13 cellular contexts compared by ENCODE assay signal in genomic region chr1:11634759-11635158, GRCh38. TPM values are rescaled to one million over a fixed set of nuclear protein-coding genes. Genes with fewer than 3 reads are reported as not detected.
"Had no signal": no experiment of that assay in that cellular context is flagged by ENCODE, and none has a peak within 500 bp of the region (broad histone marks: within the 10 kb centered on the region; RNA-seq: fewer than 3 reads in every experiment).

No MANE protein-coding gene starts in this region.

- H3K4me3 Mint-ChIP-seq: activated naive CD4-positive, alpha-beta T cell treated with anti-CD3 and anti-CD28 coated beads for 36 hours; naive thymus-derived CD4-positive, alpha-beta T cell had no signal

- H3K27ac Mint-ChIP-seq: activated naive CD4-positive, alpha-beta T cell treated with anti-CD3 and anti-CD28 coated beads for 36 hours; naive thymus-derived CD4-positive, alpha-beta T cell had no signal

- H3K27me3 ChIP-seq: right atrium auricular region, thyroid gland had no signal

- H3K4me1 ChIP-seq: esophagus squamous epithelium, right atrium auricular region, thyroid gland had no signal

- H3K36me3 ChIP-seq: esophagus squamous epithelium, right atrium auricular region, thyroid gland had no signal

- H3K9me3 Mint-ChIP-seq: activated naive CD4-positive, alpha-beta T cell treated with anti-CD3 and anti-CD28 coated beads for 36 hours; naive thymus-derived CD4-positive, alpha-beta T cell had no signal

- H3K9me3 ChIP-seq: esophagus squamous epithelium, right atrium auricular region, thyroid gland had no signal

- H3K27ac ChIP-seq: dorsolateral prefrontal cortex, esophagus squamous epithelium, right atrium auricular region, skin epidermis, thyroid gland had no signal

- H3K4me3 ChIP-seq: dorsolateral prefrontal cortex, esophagus squamous epithelium, lung, right atrium auricular region, skin epidermis, thyroid gland had no signal

- DNase-seq: activated CD4-positive, alpha-beta T cell treated with anti-CD3 and anti-CD28 coated beads for 1 hour; activated CD4-positive, alpha-beta T cell treated with anti-CD3 and anti-CD28 coated beads, Interleukin-2, amount 50 U/mL, for 48 hours; activated naive CD4-positive, alpha-beta T cell treated with anti-CD3 and anti-CD28 coated beads for 36 hours; dorsolateral prefrontal cortex; esophagus squamous epithelium; foreskin fibroblast; left cardiac atrium; naive thymus-derived CD4-positive, alpha-beta T cell; stimulated activated CD4-positive, alpha-beta T cell treated with anti-CD3 and anti-CD28 coated beads, Interleukin-4, amount 100 ng/mL, for 4 hours; thyroid gland had no signal

- ATAC-seq: left cardiac atrium; naive thymus-derived CD4-positive, alpha-beta T cell had no signal

RNA-seq across cellular contexts. Expression of gene DRAXIN, which starts 56.8 kb away (rescaled TPM):
- total RNA-seq: esophagus squamous epithelium, right atrium auricular region, thyroid gland had no signal
